In genomic region chr3:143172313-143173054, GRCh38 we compare ENCODE assay signal across 2 cellular contexts.
TF ChIP-seq lines count a peak whose summit lies in the region.

No MANE protein-coding gene starts in this region.

TF ChIP-seq in GM12891, 5 proteins besides CTCF, POLR2A, EP300 and RAD21 (continued from another document):
- peak; percentile 58; the same call in 1 of the 2 replicates for TF ChIP-seq POU2F2 (IDR thresholded peaks at IDR 0.05; ENCODE audit: low read depth, low read length)

TF ChIP-seq in HepG2, 621 proteins besides CTCF, POLR2A, EP300 and RAD21 (continued from another document):
- TF ChIP-seq UBTF (CRISPR knock-in tag; IDR thresholded peaks at IDR 0.05) (no peak), RELA (CRISPR knock-in tag; IDR thresholded peaks at IDR 0.05) (no peak), ARNTL (CRISPR knock-in tag; IDR thresholded peaks at IDR 0.05) (no peak), ZNF276 (CRISPR knock-in tag; IDR thresholded peaks at IDR 0.05; ENCODE audit: low read depth) (no peak), ZSCAN25 (CRISPR knock-in tag; IDR thresholded peaks at IDR 0.05) (no peak), FIP1L1 (IDR thresholded peaks at IDR 0.05; ENCODE audit: borderline replicate concordance, insufficient read depth, low read depth, low read length) (no peak), NR0B2 (CRISPR knock-in tag; IDR thresholded peaks at IDR 0.05) (no peak), AFF4 (CRISPR knock-in tag; IDR thresholded peaks at IDR 0.05) (no peak), ZNF207 (IDR thresholded peaks at IDR 0.05; ENCODE audit: borderline replicate concordance) (no peak), CEBPB (IDR thresholded peaks at IDR 0.05; ENCODE audit: borderline replicate concordance, low read depth, low read length) (no peak)
